8 cellular contexts compared by ENCODE assay signal in the genomic region with DNA sequence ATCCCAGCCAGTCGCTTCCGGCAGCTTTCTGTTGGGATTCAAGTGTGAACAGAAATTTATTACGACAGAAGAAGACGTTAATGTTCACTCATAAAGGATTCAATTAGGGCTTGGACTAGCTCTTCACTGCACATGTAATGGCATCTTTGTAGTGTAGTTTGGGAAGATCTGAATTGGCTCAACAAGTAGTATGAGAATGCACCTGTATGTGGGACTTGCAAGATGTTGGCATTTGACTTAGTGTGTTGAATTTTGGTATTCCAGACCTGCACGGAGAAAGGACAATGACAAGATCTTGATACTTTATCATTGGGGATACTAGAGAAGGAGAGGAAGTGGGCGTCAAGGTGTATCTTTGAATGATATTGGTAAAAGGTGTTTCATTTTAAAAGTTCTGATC. TPM values are rescaled to one million over a fixed set of nuclear protein-coding genes. Genes with fewer than 3 reads are reported as not detected.
DNase-seq lines count a peak whose midpoint lies in the region; ATAC-seq and TF ChIP-seq lines count a peak whose summit lies in the region.

No MANE protein-coding gene starts in this region.

- CTCF ChIA-PET in HEK293 (lab: Yijun Ruan, JAX): interaction anchor here (1.3 to 11.4 kb wide), 6 partner anchors 9 to 309 kb away, joined by 3 to 198 read pairs (median 8); no protein-coding TSS in a partner anchor
- CTCF ChIA-PET in activated CD4-positive, alpha-beta memory T cell treated with anti-CD3 and anti-CD28 coated beads, Interleukin-2, amount 10 ng/mL, durations not matched to agents 7 days and 5 days (lab: Charles Lee): interaction anchor here (1.4 to 9.2 kb wide), 3 partner anchors 16 to 214 kb away, joined by 6 to 102 read pairs (median 6); no protein-coding TSS in a partner anchor

- no peak for TF ChIP-seq CTCF in HEK293 (tag by site-specific recombination; IDR thresholded peaks at IDR 0.05)

- H3K9me3 Mint-ChIP-seq in activated CD4-positive, alpha-beta memory T cell treated with anti-CD3 and anti-CD28 coated beads, Interleukin-2, amount 10 ng/mL, durations not matched to agents 7 days and 5 days: no peaks in the 10 kb centered on the region
- H3K9me3 Mint-ChIP-seq in stimulated activated effector memory CD8-positive, alpha-beta T cell treated with anti-CD3 and anti-CD28 coated beads, Interleukin-12 subunit alpha, Interleukin-12 subunit beta, amount 100 ng/mL, for 72 hours: no peaks in the 10 kb centered on the region

- H3K4me1 ChIP-seq in HEK293 (ENCODE audit: control insufficient read depth, insufficient read depth, low read length): peaks cover 9% of the 10 kb centered on the region

- H3K27me3 Mint-ChIP-seq in activated CD4-positive, alpha-beta memory T cell treated with anti-CD3 and anti-CD28 coated beads, Interleukin-2, amount 10 ng/mL, durations not matched to agents 7 days and 5 days: peaks cover 8% of the 10 kb centered on the region

- peaks cover 39 to 44% of the 10 kb centered on the region in 2 experiments for H3K36me3 ChIP-seq in HEK293 (ENCODE audit: control insufficient read depth in 2 of 2, insufficient read depth in 1 of 2, low read length in 2 of 2)

- H3K36me3 Mint-ChIP-seq in activated CD4-positive, alpha-beta memory T cell treated with anti-CD3 and anti-CD28 coated beads, Interleukin-2, amount 10 ng/mL, durations not matched to agents 7 days and 5 days (ENCODE audit: low read depth): peaks cover 42% of the 10 kb centered on the region
- H3K36me3 Mint-ChIP-seq in stimulated activated effector memory CD8-positive, alpha-beta T cell treated with anti-CD3 and anti-CD28 coated beads, Interleukin-12 subunit alpha, Interleukin-12 subunit beta, amount 100 ng/mL, for 72 hours: peaks cover 57% of the 10 kb centered on the region

- peak overlapping the region; percentile 83 for H3K4me3 Mint-ChIP-seq in activated CD4-positive, alpha-beta memory T cell treated with anti-CD3 and anti-CD28 coated beads, Interleukin-2, amount 10 ng/mL, durations not matched to agents 7 days and 5 days
- H3K4me3 Mint-ChIP-seq in stimulated activated effector memory CD8-positive, alpha-beta T cell treated with anti-CD3 and anti-CD28 coated beads, Interleukin-12 subunit alpha, Interleukin-12 subunit beta, amount 100 ng/mL, for 72 hours: peak overlapping the region; percentile 75

- peak overlapping the region; percentile 92; the same call in 1 of the 2 replicates for H3K27ac ChIP-seq in HEK293 (ENCODE audit: extremely low read depth, low read depth, low read length)

- POLR2A ChIA-PET in HEK293 (lab: Yijun Ruan, JAX): interaction anchor here (0.5 to 1.4 kb wide), 7 partner anchors 9 to 80 kb away, joined by 3 to 4 read pairs (median 3); partner anchors contain the start of gene CDK5R1
- POLR2A ChIA-PET in activated CD4-positive, alpha-beta memory T cell treated with anti-CD3 and anti-CD28 coated beads, Interleukin-2, amount 10 ng/mL, durations not matched to agents 7 days and 5 days (lab: Charles Lee): interaction anchor here (0.7 to 3.1 kb wide), 11 partner anchors 12 to 106 kb away, joined by 3 to 16 read pairs (median 8); partner anchors contain the start of genes C17orf75, CDK5R1 and ZNF207

- peak overlapping the region; percentile 76 for H3K27ac Mint-ChIP-seq in activated CD4-positive, alpha-beta memory T cell treated with anti-CD3 and anti-CD28 coated beads, Interleukin-2, amount 10 ng/mL, durations not matched to agents 7 days and 5 days
- peak overlapping the region; percentile 87 for H3K27ac Mint-ChIP-seq in stimulated activated effector memory CD8-positive, alpha-beta T cell treated with anti-CD3 and anti-CD28 coated beads, Interleukin-12 subunit alpha, Interleukin-12 subunit beta, amount 100 ng/mL, for 72 hours

- peaks cover 60% of the 10 kb centered on the region for H3K4me1 Mint-ChIP-seq in activated CD4-positive, alpha-beta memory T cell treated with anti-CD3 and anti-CD28 coated beads, Interleukin-2, amount 10 ng/mL, durations not matched to agents 7 days and 5 days
- peaks cover 38% of the 10 kb centered on the region for H3K4me1 Mint-ChIP-seq in stimulated activated effector memory CD8-positive, alpha-beta T cell treated with anti-CD3 and anti-CD28 coated beads, Interleukin-12 subunit alpha, Interleukin-12 subunit beta, amount 100 ng/mL, for 72 hours

- ATAC-seq in stimulated activated effector memory CD8-positive, alpha-beta T cell treated with anti-CD3 and anti-CD28 coated beads, Interleukin-12 subunit alpha, Interleukin-12 subunit beta, amount 100 ng/mL, for 72 hours: no peak
- no peak for ATAC-seq in GM19467 (IDR thresholded peaks at IDR 0.05; ENCODE audit: unreplicated experiment)
- ATAC-seq in HG02623 (IDR thresholded peaks at IDR 0.05; ENCODE audit: unreplicated experiment): no peak

- H3K9me3 ChIP-seq in HEK293 (ENCODE audit: control insufficient read depth, insufficient read depth, low read depth, low read length): no peaks in the 10 kb centered on the region

- peak overlapping the region; percentile 94 for H3K4me3 ChIP-seq in HEK293 (ENCODE audit: low read depth, low read length)
- peak overlapping the region; percentile 91 for H3K4me3 ChIP-seq in iPS-11a (ENCODE audit: low read depth, low read length)

- DNase-seq in activated CD4-positive, alpha-beta memory T cell treated with anti-CD3 and anti-CD28 coated beads, Interleukin-2, amount 10 ng/mL, durations not matched to agents 7 days and 5 days: no peak
- peak in 1 of 2 donors; percentile 53 for DNase-seq in stimulated activated effector memory CD8-positive, alpha-beta T cell treated with anti-CD3 and anti-CD28 coated beads, Interleukin-12 subunit alpha, Interleukin-12 subunit beta, amount 100 ng/mL, for 72 hours (ENCODE audit: low spot score in 2 of 2)
- no peak for DNase-seq in NOMO-1 treated with dmso at 0.1 percent for 144 hours (lab: John Stamatoyannopoulos, UW; ENCODE audit: unreplicated experiment)
- DNase-seq in mucosa of gallbladder (ENCODE audit: low spot score): no peak

TF ChIP-seq in HEK293, 187 proteins besides CTCF, POLR2A, EP300 and RAD21:
- TF ChIP-seq SCRT2 (tag by site-specific recombination; IDR thresholded peaks at IDR 0.05): peak; percentile 97
- TF ChIP-seq IKZF3 (tag by site-specific recombination; IDR thresholded peaks at IDR 0.05): no peak
- TF ChIP-seq BCL11B (tag by site-specific recombination; IDR thresholded peaks at IDR 0.05; ENCODE audit: low read depth): no peak
- peak; percentile 97 for TF ChIP-seq SCRT1 (tag by site-specific recombination; IDR thresholded peaks at IDR 0.05; ENCODE audit: borderline replicate concordance)
- TF ChIP-seq FEZF1 (tag by site-specific recombination; IDR thresholded peaks at IDR 0.05): no peak
- no peak for TF ChIP-seq YY2 (tag by site-specific recombination; IDR thresholded peaks at IDR 0.05)

RNA-seq across cellular contexts. Expression of gene PSMD11, which starts 1.2 kb away (rescaled TPM):
- 100 to 1,000 TPM; 105 to 110 TPM for total RNA-seq in activated CD4-positive, alpha-beta memory T cell treated with anti-CD3 and anti-CD28 coated beads, Interleukin-2, amount 10 ng/mL, durations not matched to agents 7 days and 5 days
- 61.7 TPM for total RNA-seq in mucosa of gallbladder

RNA-seq across cellular contexts. Expression of gene CDK5R1, which starts 41.3 kb away (rescaled TPM):
- 1 to 10 TPM; 7.4 to 7.9 TPM for total RNA-seq in activated CD4-positive, alpha-beta memory T cell treated with anti-CD3 and anti-CD28 coated beads, Interleukin-2, amount 10 ng/mL, durations not matched to agents 7 days and 5 days
- total RNA-seq in mucosa of gallbladder: 2.0 TPM
